Comparison of ENCODE assay signal across 8 cellular contexts in genomic region chr16:66948034-66948821, GRCh38. TPM values are rescaled to one million over a fixed set of nuclear protein-coding genes. Genes with fewer than 3 reads are reported as not detected.
DNase-seq lines count a peak whose midpoint lies in the region; ATAC-seq and TF ChIP-seq lines count a peak whose summit lies in the region.

No MANE protein-coding gene starts in this region.

- H3K9me3 ChIP-seq in gastroesophageal sphincter = no peaks in the 10 kb centered on the region

- H3K36me3 ChIP-seq in gastroesophageal sphincter = peaks cover 0 to 9% of the 10 kb centered on the region in 2 donors

- POLR2A ChIA-PET in WTC11 (lab: Charles Lee) = no interaction called here

- no peak for TF ChIP-seq POLR2A in gastroesophageal sphincter (IDR thresholded peaks at IDR 0.05)

- H3K36me3 Mint-ChIP-seq in WTC11 = peaks cover 5% of the 10 kb centered on the region; the same call in 1 of the 2 replicates

- TF ChIP-seq EP300 in gastroesophageal sphincter (IDR thresholded peaks at IDR 0.05) = no peak

- peak overlapping the region in 1 of 4 donors; percentile 41 for H3K27ac ChIP-seq in gastroesophageal sphincter

- DNase-seq in GM12865 (ENCODE audit: low read depth) = no peak
- no peak for DNase-seq in WTC11 (ENCODE audit: low spot score)
- DNase-seq in skeletal muscle cell (ENCODE audit: low read depth) = no peak
- DNase-seq in islet precursor cell = no peak
- no peak for DNase-seq in NCI-H1092 (lab: John Stamatoyannopoulos, UW)

- H3K4me1 ChIP-seq in gastroesophageal sphincter = peaks cover 0 to 27% (median 9%) of the 10 kb centered on the region in 3 donors

- no peak overlapping the region for H3K27ac Mint-ChIP-seq in WTC11

- peaks cover 9% of the 10 kb centered on the region for H3K9me3 Mint-ChIP-seq in WTC11

- TF ChIP-seq CTCF in GM12865 (IDR thresholded peaks at IDR 0.05; ENCODE audit: insufficient read depth, low read depth, low read length, missing control alignments) = no peak
- no peak for TF ChIP-seq CTCF in WTC11 (IDR thresholded peaks at IDR 0.05)
- TF ChIP-seq CTCF in gastroesophageal sphincter (IDR thresholded peaks at IDR 0.05) = no peak

- H3K4me3 ChIP-seq in GM12865 (ENCODE audit: low read depth, low read length) = peak overlapping the region; percentile 74
- H3K4me3 ChIP-seq in gastroesophageal sphincter = peak overlapping the region; percentile 52 to 58
- H3K4me3 ChIP-seq in skeletal muscle cell (ENCODE audit: low read depth, low read length) = peak overlapping the region; percentile 50

- peak; percentile 18 for ATAC-seq in WTC11
- ATAC-seq in gastroesophageal sphincter = peak; percentile 56
- ATAC-seq in GM18520 (IDR thresholded peaks at IDR 0.05; ENCODE audit: unreplicated experiment) = no peak
- ATAC-seq in GM18858 (IDR thresholded peaks at IDR 0.05; ENCODE audit: unreplicated experiment) = no peak

- WGBS in gastroesophageal sphincter (ENCODE audit: low coverage in 1 of 2), 2 donors = 0% methylated on average over 1 of the region's 47 CpGs; no CpG with 5 or more reads in 1 of the 2 donors

- peak overlapping the region; percentile 82 for H3K4me3 Mint-ChIP-seq in WTC11

- H3K27me3 ChIP-seq in gastroesophageal sphincter = peaks cover 6% of the 10 kb centered on the region

- H3K4me1 Mint-ChIP-seq in WTC11 = peaks cover 12% of the 10 kb centered on the region

- CTCF ChIA-PET in WTC11 (lab: Charles Lee) = interaction anchor here (0.6 to 2.5 kb wide), 8 partner anchors 13 to 237 kb away, joined by 3 to 9 read pairs (median 3); partner anchors contain the start of gene CES3

- H3K27me3 Mint-ChIP-seq in WTC11 (ENCODE audit: low read depth) = peaks cover 55% of the 10 kb centered on the region

TF ChIP-seq in WTC11, 78 proteins besides CTCF, POLR2A, EP300 and RAD21:
- TF ChIP-seq NR1H2 (CRISPR knock-in tag; IDR thresholded peaks at IDR 0.05) (no peak), MAX (CRISPR knock-in tag; IDR thresholded peaks at IDR 0.05) (peak; percentile 57; the same call in 1 of the 2 replicates)

RNA-seq across cellular contexts. Expression of gene CES3, which starts 12.8 kb away (rescaled TPM):
- total RNA-seq in WTC11 (2021) (3.3 to 6.0 TPM (median 5.7 TPM) in 3 replicates), gastroesophageal sphincter (under 1 TPM in 3 of 4 donors, not detected in 1; 0.13 to 0.49 (median 0.39) TPM)

RNA-seq across cellular contexts. Expression of gene CES2, which starts 12.9 kb away (rescaled TPM):
- total RNA-seq in WTC11 (2021) = 21.6 to 29.7 TPM (median 23.2 TPM) in 3 replicates
- total RNA-seq in gastroesophageal sphincter = 10 to 100 TPM; 25.9 to 32.6 (median 26.3) TPM

RNA-seq across cellular contexts. Expression of gene CIAO2B, which starts 14.0 kb away (rescaled TPM):
- 59.7 to 72.7 TPM (median 71.4 TPM) in 3 replicates for total RNA-seq in WTC11 (2021)
- total RNA-seq in gastroesophageal sphincter = 10 to 100 TPM; 54.3 to 88.9 (median 79.5) TPM

RNA-seq across cellular contexts. Expression of gene RRAD, which starts 22.9 kb away (rescaled TPM):
- total RNA-seq in WTC11 (2021) = 0.16 to 0.52 TPM (median 0.18 TPM) in 3 replicates
- 100 to 1,000 TPM in 1 of 4 donors, 10 to 100 TPM in 3; 33.4 to 103 (median 50.8) TPM for total RNA-seq in gastroesophageal sphincter

RNA-seq across cellular contexts. Expression of gene CDH16, which starts 29.5 kb away (rescaled TPM):
- total RNA-seq in WTC11 (2021) (not detected in 3 replicates), gastroesophageal sphincter (not detected)

Comparison
In these comparisons a context has a peak if more than half of its experiments do, and no peak if none do; other contexts are left out.
1. ATAC-seq: peak in WTC11 (single experiment) and gastroesophageal sphincter (single experiment); none in GM18520 (single experiment) and GM18858 (single experiment).
2. Peak in every context shown above with its lines, with median percentiles within 50 percentile points of each other: H3K4me3 ChIP-seq.